18 cellular contexts compared by ENCODE assay signal in the genomic region with DNA sequence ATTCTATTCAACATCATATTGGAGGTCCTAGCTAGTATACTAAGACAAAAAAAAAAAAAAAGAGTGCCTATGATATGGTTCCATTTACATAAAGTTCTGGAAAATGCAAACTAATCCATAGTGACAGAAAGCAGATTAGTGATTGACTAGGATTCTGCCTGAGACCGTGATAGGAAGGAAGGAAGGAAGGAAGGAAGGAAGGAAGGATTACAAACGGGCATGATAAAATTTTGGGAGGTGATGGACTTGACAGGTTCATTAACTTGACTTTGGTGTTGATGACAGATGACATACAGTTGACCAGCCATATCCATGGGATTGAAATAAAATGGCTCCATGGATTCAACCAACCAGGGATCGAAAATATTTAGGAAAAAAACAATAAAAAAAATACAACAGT.
DNase-seq lines count a peak whose midpoint lies in the region; ATAC-seq, FAIRE-seq and TF ChIP-seq lines count a peak whose summit lies in the region.
"Had no signal": no experiment of that assay in that cellular context is flagged by ENCODE, and none has a peak within 500 bp of the region (broad histone marks: within the 10 kb centered on the region; RNA-seq: fewer than 3 reads in every experiment).

No MANE protein-coding gene starts in this region.

- CTCF ChIA-PET in A673 (lab: Charles Lee) = interaction anchor here (0.6 to 1.6 kb wide), 5 partner anchors 78 to 969 kb away, joined by 3 to 12 read pairs (median 3); no protein-coding TSS in a partner anchor

- no peak overlapping the region for H2BK5ac ChIP-seq in trophoblast cell (ENCODE audit: low read depth, low read length, poor library complexity)

- H3K4me2 ChIP-seq in trophoblast cell (ENCODE audit: low read length) = no peak overlapping the region
- H3K4me2 ChIP-seq: BLaER1 treated with 17β-estradiol and CSF1 and Interleukin-3, amounts not matched to agents 10 nM and 100 nM had no signal

- no CpG with 5 or more reads among the region's 3 CpGs for WGBS in trophoblast cell (ENCODE audit: extremely low coverage, insufficient coverage, insufficient read length)
- 63 to 64% methylated on average over 3 of the region's 3 CpGs for WGBS in body of pancreas, 2 donors

- no peak overlapping the region for H3K4me3 ChIP-seq in A673 (ENCODE audit: low read depth, low read length, poor library complexity, severe bottlenecking)
- H3K4me3 ChIP-seq in trophoblast cell (ENCODE audit: low read depth, low read length) = no peak overlapping the region
- no peak overlapping the region for H3K4me3 ChIP-seq in body of pancreas
- H3K4me3 ChIP-seq: BLaER1 treated with 17β-estradiol and CSF1 and Interleukin-3, amounts not matched to agents 10 nM and 100 nM; K562 had no signal

- H2BK12ac ChIP-seq in trophoblast cell (ENCODE audit: low read length) = no peak overlapping the region

- no peak overlapping the region for H4K91ac ChIP-seq in trophoblast cell (ENCODE audit: low read depth, low read length)

- H2AFZ ChIP-seq in trophoblast cell (ENCODE audit: insufficient read depth, low read length, poor library complexity) = no peak overlapping the region

- no peak overlapping the region for H2BK120ac ChIP-seq in trophoblast cell (ENCODE audit: insufficient read depth, low read length, poor library complexity)

- no peak overlapping the region for H3K23ac ChIP-seq in trophoblast cell (ENCODE audit: low read length)

- H3K36me3 ChIP-seq in A673 (ENCODE audit: insufficient read depth, low read length, poor library complexity, severe bottlenecking) (no peaks in the 10 kb centered on the region), trophoblast cell (ENCODE audit: control insufficient read depth in 1 of 2, insufficient read depth in 2 of 2, low read length in 2 of 2) (no peaks in the 10 kb centered on the region), body of pancreas (replicated peaks in 1 of 2; ENCODE audit: insufficient read depth in 1 of 2, low read depth in 2 of 2) (no peaks in the 10 kb centered on the region)
- H3K36me3 ChIP-seq: BLaER1 treated with 17β-estradiol and CSF1 and Interleukin-3, amounts not matched to agents 10 nM and 100 nM had no signal

- H3K9me3 ChIP-seq in A673 (ENCODE audit: low read depth, low read length, poor library complexity, severe bottlenecking) = peaks cover 11% of the 10 kb centered on the region
- H3K9me3 ChIP-seq in trophoblast cell (ENCODE audit: insufficient read depth, low read depth, low read length) = no peaks in the 10 kb centered on the region
- no peaks in the 10 kb centered on the region for H3K9me3 ChIP-seq in body of pancreas
- H3K9me3 ChIP-seq: BLaER1 treated with 17β-estradiol and CSF1 and Interleukin-3, amounts not matched to agents 10 nM and 100 nM had no signal

- no peak for TF ChIP-seq POLR2A in body of pancreas (IDR thresholded peaks at IDR 0.05)

- H3K18ac ChIP-seq in trophoblast cell (ENCODE audit: low read length) = no peak overlapping the region

- DNase-seq in A673 (ENCODE audit: low spot score) (peak; percentile 96), caudate nucleus (lab: John Stamatoyannopoulos, UW) (no peak), frontal cortex (ENCODE audit: low spot score in 2 of 2) (no peak), trophoblast cell (no peak), body of pancreas (no peak), 8988T (no peak)
- DNase-seq: Calu3; CD8-positive, alpha-beta T cell; DMS79 treated with DMSO at 0.1 percent for 48 hours; GF-D8; GOT3; H7; IMR-90 had no signal

- H4K8ac ChIP-seq in trophoblast cell (ENCODE audit: low read depth, low read length) = no peak overlapping the region

- POLR2A ChIA-PET in A673 (lab: Charles Lee; ENCODE audit: low non-redundant PET) = interaction anchor here (0.5 to 0.6 kb wide), 4 partner anchors 34 to 390 kb away, joined by 4 to 10 read pairs (median 4); no protein-coding TSS in a partner anchor

- TF ChIP-seq CTCF in A673 (conservative IDR thresholded peaks at IDR 0.05; ENCODE audit: low read depth, low read length) (no peak), body of pancreas (IDR thresholded peaks at IDR 0.05) (no peak)

- H3K27me3 ChIP-seq in A673 (replicated peaks; ENCODE audit: insufficient read depth, low read depth, low read length, poor library complexity) (no peaks in the 10 kb centered on the region), trophoblast cell (ENCODE audit: insufficient read depth, low read length) (no peaks in the 10 kb centered on the region), body of pancreas (no peaks in the 10 kb centered on the region)
- H3K27me3 ChIP-seq: BLaER1 treated with 17β-estradiol and CSF1 and Interleukin-3, amounts not matched to agents 10 nM and 100 nM had no signal

- H4K12ac ChIP-seq in trophoblast cell (ENCODE audit: low read depth, low read length) = no peak overlapping the region

- H3K4me1 ChIP-seq in A673 (ENCODE audit: insufficient read depth, low read length, poor library complexity, severe bottlenecking) (peaks cover 48% of the 10 kb centered on the region), trophoblast cell (ENCODE audit: control insufficient read depth in 1 of 2, insufficient read depth in 2 of 2, low read length in 2 of 2) (no peaks in the 10 kb centered on the region), body of pancreas (no peaks in the 10 kb centered on the region)
- H3K4me1 ChIP-seq: BLaER1 treated with 17β-estradiol and CSF1 and Interleukin-3, amounts not matched to agents 10 nM and 100 nM had no signal

- no peaks in the 10 kb centered on the region for H3K79me1 ChIP-seq in trophoblast cell (ENCODE audit: low read length)

- BruUV-seq in A673 (replicated peaks; lab: Mats Ljungman, UMichigan) = no TSS peak

- H3K14ac ChIP-seq in trophoblast cell (ENCODE audit: low read length) = no peak overlapping the region

- intact Hi-C loops in A673 (cut with micrococcal nuclease; ENCODE audit: unreplicated experiment) = loop anchor here (1.0 to 10.0 kb wide), 9 partner anchors 34 to 968 kb away; no protein-coding TSS in a partner anchor
- intact Hi-C loops in body of pancreas (cut with DNase I) = no loop called here

- H3K27ac ChIP-seq in A673 (ENCODE audit: low read depth, low read length, poor library complexity, severe bottlenecking) = peak overlapping the region; percentile 99
- peak overlapping the region; percentile 98 for H3K27ac ChIP-seq in caudate nucleus (ENCODE audit: low read depth, low read length)
- H3K27ac ChIP-seq in temporal lobe (ENCODE audit: low read depth, low read length) = peak overlapping the region; percentile 100
- no peak overlapping the region for H3K27ac ChIP-seq in trophoblast cell (ENCODE audit: low read depth, low read length)
- no peak overlapping the region for H3K27ac ChIP-seq in body of pancreas
- H3K27ac ChIP-seq: 22Rv1; BLaER1 treated with 17β-estradiol and CSF1 and Interleukin-3, amounts not matched to agents 10 nM and 100 nM had no signal

- no peak overlapping the region for H3K4ac ChIP-seq in trophoblast cell (ENCODE audit: low read depth, low read length)

- FAIRE-seq in frontal cortex (lab: Jason Lieb, UNC) = peak; percentile 15
- FAIRE-seq: K562 had no signal

- no peak overlapping the region for H3K9ac ChIP-seq in trophoblast cell (ENCODE audit: low read length)
- H3K9ac ChIP-seq: BLaER1 treated with 17β-estradiol and CSF1 and Interleukin-3, amounts not matched to agents 10 nM and 100 nM had no signal

- no peak overlapping the region for H2AK5ac ChIP-seq in trophoblast cell (ENCODE audit: low read length)

- H3K79me2 ChIP-seq in trophoblast cell (ENCODE audit: control insufficient read depth, insufficient read depth, low read length, poor library complexity) = no peaks in the 10 kb centered on the region

- ATAC-seq in body of pancreas = no peak
- ATAC-seq: CD8-positive, alpha-beta T cell; HCT116; K562 had no signal

Comparison
In these comparisons a context has a peak if more than half of its experiments do, and no peak if none do; other contexts are left out.
1. H3K27ac ChIP-seq: peak in A673 (single experiment), caudate nucleus (single experiment) and temporal lobe (single experiment); none in trophoblast cell (single experiment) and body of pancreas (0 of 4).